In the genomic region with DNA sequence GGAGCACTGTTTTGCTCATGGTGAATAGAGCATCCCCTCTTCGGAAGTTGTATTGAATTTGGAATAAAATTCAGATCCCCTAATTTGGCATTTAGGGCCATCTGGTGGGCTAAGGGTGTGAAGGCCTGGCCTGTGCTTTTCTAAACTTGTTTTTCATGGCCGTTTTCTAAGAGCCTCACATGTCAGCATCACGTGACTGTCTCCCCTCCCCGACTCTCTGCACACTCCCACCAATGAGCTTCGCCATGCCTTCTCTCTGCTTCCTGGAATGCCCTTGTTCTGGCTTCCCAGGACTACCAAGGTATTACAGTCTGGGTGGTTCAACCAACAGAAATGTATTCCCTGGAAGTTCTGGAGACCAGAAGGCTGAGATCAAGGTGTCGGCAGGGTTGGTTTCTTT, we compare ENCODE assay signal across 1 cellular context.
TF ChIP-seq lines count a peak whose summit lies in the region.

No MANE protein-coding gene starts in this region.

TF ChIP-seq in GM23338, 12 proteins besides CTCF, POLR2A, EP300 and RAD21 (continued from another document):
- TF ChIP-seq, protein P1, sequence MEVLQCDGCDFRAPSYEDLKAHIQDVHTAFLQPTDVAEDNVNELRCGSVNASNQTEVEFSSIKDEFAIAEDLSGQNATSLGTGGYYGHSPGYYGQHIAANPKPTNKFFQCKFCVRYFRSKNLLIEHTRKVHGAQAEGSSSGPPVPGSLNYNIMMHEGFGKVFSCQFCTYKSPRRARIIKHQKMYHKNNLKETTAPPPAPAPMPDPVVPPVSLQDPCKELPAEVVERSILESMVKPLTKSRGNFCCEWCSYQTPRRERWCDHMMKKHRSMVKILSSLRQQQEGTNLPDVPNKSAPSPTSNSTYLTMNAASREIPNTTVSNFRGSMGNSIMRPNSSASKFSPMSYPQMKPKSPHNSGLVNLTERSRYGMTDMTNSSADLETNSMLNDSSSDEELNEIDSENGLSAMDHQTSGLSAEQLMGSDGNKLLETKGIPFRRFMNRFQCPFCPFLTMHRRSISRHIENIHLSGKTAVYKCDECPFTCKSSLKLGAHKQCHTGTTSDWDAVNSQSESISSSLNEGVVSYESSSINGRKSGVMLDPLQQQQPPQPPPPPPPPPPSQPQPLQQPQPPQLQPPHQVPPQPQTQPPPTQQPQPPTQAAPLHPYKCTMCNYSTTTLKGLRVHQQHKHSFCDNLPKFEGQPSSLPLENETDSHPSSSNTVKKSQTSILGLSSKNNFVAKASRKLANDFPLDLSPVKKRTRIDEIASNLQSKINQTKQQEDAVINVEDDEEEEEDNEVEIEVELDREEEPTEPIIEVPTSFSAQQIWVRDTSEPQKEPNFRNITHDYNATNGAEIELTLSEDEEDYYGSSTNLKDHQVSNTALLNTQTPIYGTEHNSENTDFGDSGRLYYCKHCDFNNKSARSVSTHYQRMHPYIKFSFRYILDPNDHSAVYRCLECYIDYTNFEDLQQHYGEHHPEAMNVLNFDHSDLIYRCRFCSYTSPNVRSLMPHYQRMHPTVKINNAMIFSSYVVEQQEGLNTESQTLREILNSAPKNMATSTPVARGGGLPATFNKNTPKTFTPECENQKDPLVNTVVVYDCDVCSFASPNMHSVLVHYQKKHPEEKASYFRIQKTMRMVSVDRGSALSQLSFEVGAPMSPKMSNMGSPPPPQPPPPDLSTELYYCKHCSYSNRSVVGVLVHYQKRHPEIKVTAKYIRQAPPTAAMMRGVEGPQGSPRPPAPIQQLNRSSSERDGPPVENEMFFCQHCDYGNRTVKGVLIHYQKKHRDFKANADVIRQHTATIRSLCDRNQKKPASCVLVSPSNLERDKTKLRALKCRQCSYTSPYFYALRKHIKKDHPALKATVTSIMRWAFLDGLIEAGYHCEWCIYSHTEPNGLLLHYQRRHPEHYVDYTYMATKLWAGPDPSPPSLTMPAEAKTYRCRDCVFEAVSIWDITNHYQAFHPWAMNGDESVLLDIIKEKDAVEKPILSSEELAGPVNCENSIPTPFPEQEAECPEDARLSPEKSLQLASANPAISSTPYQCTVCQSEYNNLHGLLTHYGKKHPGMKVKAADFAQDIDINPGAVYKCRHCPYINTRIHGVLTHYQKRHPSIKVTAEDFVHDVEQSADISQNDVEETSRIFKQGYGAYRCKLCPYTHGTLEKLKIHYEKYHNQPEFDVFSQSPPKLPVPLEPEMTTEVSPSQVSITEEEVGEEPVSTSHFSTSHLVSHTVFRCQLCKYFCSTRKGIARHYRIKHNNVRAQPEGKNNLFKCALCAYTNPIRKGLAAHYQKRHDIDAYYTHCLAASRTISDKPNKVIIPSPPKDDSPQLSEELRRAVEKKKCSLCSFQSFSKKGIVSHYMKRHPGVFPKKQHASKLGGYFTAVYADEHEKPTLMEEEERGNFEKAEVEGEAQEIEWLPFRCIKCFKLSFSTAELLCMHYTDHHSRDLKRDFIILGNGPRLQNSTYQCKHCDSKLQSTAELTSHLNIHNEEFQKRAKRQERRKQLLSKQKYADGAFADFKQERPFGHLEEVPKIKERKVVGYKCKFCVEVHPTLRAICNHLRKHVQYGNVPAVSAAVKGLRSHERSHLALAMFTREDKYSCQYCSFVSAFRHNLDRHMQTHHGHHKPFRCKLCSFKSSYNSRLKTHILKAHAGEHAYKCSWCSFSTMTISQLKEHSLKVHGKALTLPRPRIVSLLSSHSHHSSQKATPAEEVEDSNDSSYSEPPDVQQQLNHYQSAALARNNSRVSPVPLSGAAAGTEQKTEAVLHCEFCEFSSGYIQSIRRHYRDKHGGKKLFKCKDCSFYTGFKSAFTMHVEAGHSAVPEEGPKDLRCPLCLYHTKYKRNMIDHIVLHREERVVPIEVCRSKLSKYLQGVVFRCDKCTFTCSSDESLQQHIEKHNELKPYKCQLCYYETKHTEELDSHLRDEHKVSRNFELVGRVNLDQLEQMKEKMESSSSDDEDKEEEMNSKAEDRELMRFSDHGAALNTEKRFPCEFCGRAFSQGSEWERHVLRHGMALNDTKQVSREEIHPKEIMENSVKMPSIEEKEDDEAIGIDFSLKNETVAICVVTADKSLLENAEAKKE (CRISPR knock-in tag; IDR thresholded peaks at IDR 0.05) = no peak
- TF ChIP-seq ZNF331 (CRISPR knock-in tag; IDR thresholded peaks at IDR 0.05; ENCODE audit: low read depth) = no peak
- TF ChIP-seq EZH2 (IDR thresholded peaks at IDR 0.05; ENCODE audit: low read depth, unreplicated experiment) = no peak
- no peak for TF ChIP-seq POLR2AphosphoS5 (IDR thresholded peaks at IDR 0.05; ENCODE audit: low read depth)
- TF ChIP-seq, protein P2, sequence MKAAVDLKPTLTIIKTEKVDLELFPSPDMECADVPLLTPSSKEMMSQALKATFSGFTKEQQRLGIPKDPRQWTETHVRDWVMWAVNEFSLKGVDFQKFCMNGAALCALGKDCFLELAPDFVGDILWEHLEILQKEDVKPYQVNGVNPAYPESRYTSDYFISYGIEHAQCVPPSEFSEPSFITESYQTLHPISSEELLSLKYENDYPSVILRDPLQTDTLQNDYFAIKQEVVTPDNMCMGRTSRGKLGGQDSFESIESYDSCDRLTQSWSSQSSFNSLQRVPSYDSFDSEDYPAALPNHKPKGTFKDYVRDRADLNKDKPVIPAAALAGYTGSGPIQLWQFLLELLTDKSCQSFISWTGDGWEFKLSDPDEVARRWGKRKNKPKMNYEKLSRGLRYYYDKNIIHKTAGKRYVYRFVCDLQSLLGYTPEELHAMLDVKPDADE (IDR thresholded peaks at IDR 0.05) = no peak
- TF ChIP-seq, protein P3, sequence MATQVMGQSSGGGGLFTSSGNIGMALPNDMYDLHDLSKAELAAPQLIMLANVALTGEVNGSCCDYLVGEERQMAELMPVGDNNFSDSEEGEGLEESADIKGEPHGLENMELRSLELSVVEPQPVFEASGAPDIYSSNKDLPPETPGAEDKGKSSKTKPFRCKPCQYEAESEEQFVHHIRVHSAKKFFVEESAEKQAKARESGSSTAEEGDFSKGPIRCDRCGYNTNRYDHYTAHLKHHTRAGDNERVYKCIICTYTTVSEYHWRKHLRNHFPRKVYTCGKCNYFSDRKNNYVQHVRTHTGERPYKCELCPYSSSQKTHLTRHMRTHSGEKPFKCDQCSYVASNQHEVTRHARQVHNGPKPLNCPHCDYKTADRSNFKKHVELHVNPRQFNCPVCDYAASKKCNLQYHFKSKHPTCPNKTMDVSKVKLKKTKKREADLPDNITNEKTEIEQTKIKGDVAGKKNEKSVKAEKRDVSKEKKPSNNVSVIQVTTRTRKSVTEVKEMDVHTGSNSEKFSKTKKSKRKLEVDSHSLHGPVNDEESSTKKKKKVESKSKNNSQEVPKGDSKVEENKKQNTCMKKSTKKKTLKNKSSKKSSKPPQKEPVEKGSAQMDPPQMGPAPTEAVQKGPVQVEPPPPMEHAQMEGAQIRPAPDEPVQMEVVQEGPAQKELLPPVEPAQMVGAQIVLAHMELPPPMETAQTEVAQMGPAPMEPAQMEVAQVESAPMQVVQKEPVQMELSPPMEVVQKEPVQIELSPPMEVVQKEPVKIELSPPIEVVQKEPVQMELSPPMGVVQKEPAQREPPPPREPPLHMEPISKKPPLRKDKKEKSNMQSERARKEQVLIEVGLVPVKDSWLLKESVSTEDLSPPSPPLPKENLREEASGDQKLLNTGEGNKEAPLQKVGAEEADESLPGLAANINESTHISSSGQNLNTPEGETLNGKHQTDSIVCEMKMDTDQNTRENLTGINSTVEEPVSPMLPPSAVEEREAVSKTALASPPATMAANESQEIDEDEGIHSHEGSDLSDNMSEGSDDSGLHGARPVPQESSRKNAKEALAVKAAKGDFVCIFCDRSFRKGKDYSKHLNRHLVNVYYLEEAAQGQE (IDR thresholded peaks at IDR 0.05; ENCODE audit: unreplicated experiment) = no peak
- TF ChIP-seq NANOG (IDR thresholded peaks at IDR 0.05; ENCODE audit: borderline replicate concordance) = no peak
- TF ChIP-seq CREB1 (CRISPR knock-in tag; IDR thresholded peaks at IDR 0.05; ENCODE audit: low read depth) = no peak
- TF ChIP-seq STAT1 (IDR thresholded peaks at IDR 0.05; ENCODE audit: unreplicated experiment) = no peak
- TF ChIP-seq ZNF114 (CRISPR knock-in tag; IDR thresholded peaks at IDR 0.05) = no peak
